ENCODE assay signal across 13 cellular contexts in genomic region chr22:44586337-44586990, GRCh38.
DNase-seq lines count a peak whose midpoint lies in the region; ATAC-seq, FAIRE-seq and TF ChIP-seq lines count a peak whose summit lies in the region.
"Had no signal": no experiment of that assay in that cellular context is flagged by ENCODE, and none has a peak within 500 bp of the region (broad histone marks: within the 10 kb centered on the region; RNA-seq: fewer than 3 reads in every experiment).

No MANE protein-coding gene starts in this region.

- intact Hi-C loops in natural killer cell (cut with micrococcal nuclease) (no loop called here), kidney (cut with DNase I) (no loop called here)

- DNase-seq in natural killer cell treated with Interleukin-12 subunit alpha and Interleukin-12 subunit beta and Interleukin-15 and Interleukin-18, amount 100 ng/mL, for 72 hours (ENCODE audit: low spot score), result peak; percentile 23
- DNase-seq in natural killer cell (no peak), NCI-H748 (lab: John Stamatoyannopoulos, UW; ENCODE audit: unreplicated experiment) (peak; percentile 98), kidney (peak; percentile 79), cerebellar nuclear complex (lab: John Stamatoyannopoulos, UW) (no peak), glutamatergic neuron (no peak), cerebellum (ENCODE audit: low spot score) (no peak), NCI-H1436 (lab: John Stamatoyannopoulos, UW) (no peak)
- DNase-seq: activated CD4-positive, alpha-beta T cell treated with anti-CD3 and anti-CD28 coated beads, Interleukin-2, amount 50 U/mL, for 4 hours; cortex of kidney had no signal

- no peak overlapping the region for H3K27ac Mint-ChIP-seq in natural killer cell treated with Interleukin-12 subunit alpha and Interleukin-12 subunit beta and Interleukin-15 and Interleukin-18, amount 100 ng/mL, for 72 hours
- H3K27ac Mint-ChIP-seq in natural killer cell (peak overlapping the region in 1 of 2 donors; percentile 27), glutamatergic neuron (ENCODE audit: unreplicated experiment) (no peak overlapping the region)
- H3K27ac Mint-ChIP-seq: activated naive CD4-positive, alpha-beta T cell treated with anti-CD3 and anti-CD28 coated beads for 36 hours; stimulated activated memory B cell treated with anti-CD40 and anti-IgM and Interleukin-4, amounts not matched to agents 10 μg/mL and 1 μg/mL and 100 μg/mL, for 72 hours had no signal

- H3K4me1 Mint-ChIP-seq in natural killer cell treated with Interleukin-12 subunit alpha and Interleukin-12 subunit beta and Interleukin-15 and Interleukin-18, amount 100 ng/mL, for 72 hours (ENCODE audit: low read depth in 2 of 2), result peaks cover 4 to 6% of the 10 kb centered on the region in 2 donors
- H3K4me1 Mint-ChIP-seq in natural killer cell (peaks cover 5 to 6% of the 10 kb centered on the region in 2 donors), glutamatergic neuron (ENCODE audit: low read depth, unreplicated experiment) (no peaks in the 10 kb centered on the region)
- H3K4me1 Mint-ChIP-seq: stimulated activated memory B cell treated with anti-CD40 and anti-IgM and Interleukin-4, amounts not matched to agents 10 μg/mL and 1 μg/mL and 100 μg/mL, for 72 hours had no signal

- no peak overlapping the region for H3K4me3 ChIP-seq in kidney (ENCODE audit: low read length in 2 of 2)
- H3K4me3 ChIP-seq: gastroesophageal sphincter had no signal

- peaks cover 0 to 6% of the 10 kb centered on the region in 2 donors for H3K9me3 ChIP-seq in kidney (ENCODE audit: control insufficient read depth in 1 of 2, low read length in 2 of 2)

- no peaks in the 10 kb centered on the region for H3K4me1 ChIP-seq in kidney (ENCODE audit: control insufficient read depth in 1 of 2, insufficient read depth in 1 of 2, low read depth in 1 of 2, low read length in 2 of 2)

- no peaks in the 10 kb centered on the region for H3K9me3 Mint-ChIP-seq in natural killer cell treated with Interleukin-12 subunit alpha and Interleukin-12 subunit beta and Interleukin-15 and Interleukin-18, amount 100 ng/mL, for 72 hours
- H3K9me3 Mint-ChIP-seq in natural killer cell (no peaks in the 10 kb centered on the region), glutamatergic neuron (ENCODE audit: unreplicated experiment) (peaks cover 7% of the 10 kb centered on the region)
- H3K9me3 Mint-ChIP-seq: activated naive CD4-positive, alpha-beta T cell treated with anti-CD3 and anti-CD28 coated beads for 36 hours had no signal

- no peak for FAIRE-seq in kidney (lab: Jason Lieb, UNC)

- no peaks in the 10 kb centered on the region for H3K36me3 Mint-ChIP-seq in natural killer cell treated with Interleukin-12 subunit alpha and Interleukin-12 subunit beta and Interleukin-15 and Interleukin-18, amount 100 ng/mL, for 72 hours
- H3K36me3 Mint-ChIP-seq in natural killer cell, result no peaks in the 10 kb centered on the region
- peaks cover 7% of the 10 kb centered on the region for H3K36me3 Mint-ChIP-seq in glutamatergic neuron (ENCODE audit: unreplicated experiment)
- H3K36me3 Mint-ChIP-seq: stimulated activated memory B cell treated with anti-CD40 and anti-IgM and Interleukin-4, amounts not matched to agents 10 μg/mL and 1 μg/mL and 100 μg/mL, for 72 hours had no signal

- H3K9ac ChIP-seq in kidney (ENCODE audit: low read length in 2 of 2), result no peak overlapping the region

- TF ChIP-seq CTCF in natural killer cell (IDR thresholded peaks at IDR 0.05) (no peak), kidney (IDR thresholded peaks at IDR 0.05; ENCODE audit: borderline replicate concordance, extremely low read depth, insufficient read depth) (no peak), glutamatergic neuron (IDR thresholded peaks at IDR 0.05; ENCODE audit: partially characterized antibody, unreplicated experiment) (no peak)

- H3K27me3 Mint-ChIP-seq in natural killer cell treated with Interleukin-12 subunit alpha and Interleukin-12 subunit beta and Interleukin-15 and Interleukin-18, amount 100 ng/mL, for 72 hours, result peaks cover 28% of the 10 kb centered on the region in 2 donors
- H3K27me3 Mint-ChIP-seq in natural killer cell (ENCODE audit: low read depth in 2 of 2) (peaks cover 36 to 46% of the 10 kb centered on the region in 2 donors), glutamatergic neuron (ENCODE audit: unreplicated experiment) (peaks cover 2% of the 10 kb centered on the region)

- no peak for ATAC-seq in natural killer cell treated with Interleukin-12 subunit alpha and Interleukin-12 subunit beta and Interleukin-15 and Interleukin-18, amount 100 ng/mL, for 72 hours
- ATAC-seq in natural killer cell, result no peak
- ATAC-seq: gastroesophageal sphincter had no signal

- no peaks in the 10 kb centered on the region for H3K36me3 ChIP-seq in kidney (ENCODE audit: control insufficient read depth in 1 of 2, insufficient read depth in 2 of 2, low read length in 2 of 2)
- H3K36me3 ChIP-seq: gastroesophageal sphincter had no signal

- H3K4me3 Mint-ChIP-seq in natural killer cell treated with Interleukin-12 subunit alpha and Interleukin-12 subunit beta and Interleukin-15 and Interleukin-18, amount 100 ng/mL, for 72 hours, result peak overlapping the region; percentile 11
- no peak overlapping the region for H3K4me3 Mint-ChIP-seq in natural killer cell
- H3K4me3 Mint-ChIP-seq in glutamatergic neuron (ENCODE audit: unreplicated experiment), result no peak overlapping the region
- H3K4me3 Mint-ChIP-seq: activated naive CD4-positive, alpha-beta T cell treated with anti-CD3 and anti-CD28 coated beads for 36 hours; stimulated activated memory B cell treated with anti-CD40 and anti-IgM and Interleukin-4, amounts not matched to agents 10 μg/mL and 1 μg/mL and 100 μg/mL, for 72 hours had no signal

- no peak overlapping the region for H3K27ac ChIP-seq in kidney (ENCODE audit: low read depth in 2 of 2, low read length in 2 of 2)
- H3K27ac ChIP-seq: gastroesophageal sphincter had no signal

Comparison
In these comparisons a context has a peak if more than half of its experiments do, and no peak if none do; other contexts are left out.
1. DNase-seq: peak in natural killer cell treated with Interleukin-12 subunit alpha and Interleukin-12 subunit beta and Interleukin-15 and Interleukin-18, amount 100 ng/mL, for 72 hours (single experiment), NCI-H748 (single experiment) and kidney (single experiment); none in natural killer cell (single experiment), cerebellar nuclear complex (0 of 2), glutamatergic neuron (single experiment), cerebellum (single experiment) and NCI-H1436 (single experiment).